In genomic region chr7:43678315-43678714, GRCh38 we compare ENCODE assay signal across 24 cellular contexts. TPM values are rescaled to one million over a fixed set of nuclear protein-coding genes. Genes with fewer than 3 reads are reported as not detected.
DNase-seq lines count a peak whose midpoint lies in the region; ATAC-seq and TF ChIP-seq lines count a peak whose summit lies in the region.
"Had no signal": no experiment of that assay in that cellular context is flagged by ENCODE, and none has a peak within 500 bp of the region (broad histone marks: within the 10 kb centered on the region; RNA-seq: fewer than 3 reads in every experiment).

No MANE protein-coding gene starts in this region.

- H3K27ac ChIP-seq in SU-DHL-6 (ENCODE audit: low read depth, low read length): peak overlapping the region; percentile 89
- H3K27ac ChIP-seq: brain microvascular endothelial cell, C4-2B, foreskin keratinocyte, hepatocyte, suprapubic skin, WERI-Rb-1 had no signal

- ATAC-seq in activated naive CD8-positive, alpha-beta T cell treated with anti-CD3 and anti-CD28 coated beads, Interleukin-2, amount 50 U/mL, for 24 hours: no peak
- no peak for ATAC-seq in GM18505 (IDR thresholded peaks at IDR 0.05; ENCODE audit: unreplicated experiment)
- ATAC-seq: foreskin keratinocyte, left lobe of liver had no signal

- H3K4me3 ChIP-seq in SU-DHL-6 (ENCODE audit: insufficient read depth, low read length, poor library complexity, severe bottlenecking): peak overlapping the region; percentile 16
- H3K4me3 ChIP-seq: hepatocyte, suprapubic skin had no signal

- H3K9ac ChIP-seq in SU-DHL-6 (ENCODE audit: low read length): peak overlapping the region; percentile 15; the same call in 1 of the 2 replicates

- no peaks in the 10 kb centered on the region for H3K27me3 ChIP-seq in SU-DHL-6 (ENCODE audit: low read length)
- H3K27me3 ChIP-seq: brain microvascular endothelial cell, foreskin keratinocyte, hepatocyte, suprapubic skin had no signal

- peaks cover 95% of the 10 kb centered on the region for H3K79me2 ChIP-seq in SU-DHL-6 (ENCODE audit: insufficient read depth, low read length)

- no peak for DNase-seq in activated naive CD4-positive, alpha-beta T cell treated with anti-CD3 and anti-CD28 coated beads for 36 hours
- no peak for DNase-seq in activated naive CD4-positive, alpha-beta T cell treated with anti-CD3 and anti-CD28 coated beads, Interleukin-2, amount 10 ng/mL, durations not matched to agents 7 days and 5 days
- no peak for DNase-seq in activated naive CD8-positive, alpha-beta T cell treated with anti-CD3 and anti-CD28 coated beads, Interleukin-2, amount 50 U/mL, for 24 hours
- DNase-seq in AML-193 (lab: John Stamatoyannopoulos, UW) (no peak), HuH-7.5 (ENCODE audit: low spot score) (no peak)
- DNase-seq: activated CD4-positive, alpha-beta T cell treated with anti-CD3 and anti-CD28 coated beads, Interleukin-2, amount 50 U/mL, for 48 hours; brain microvascular endothelial cell; DMS 273 treated with DMSO at 0.1 percent for 48 hours; foreskin keratinocyte; IMR-90; mesendoderm; NCI-H1105 treated with DMSO at 0.1 percent for 48 hours; NCI-H2029 treated with DMSO at 0.1 percent for 48 hours; NCI-H226; NCI-H748 treated with DMSO at 0.1 percent for 48 hours; small intestine; stimulated activated CD4-positive, alpha-beta T cell treated with anti-CD3 and anti-CD28 coated beads, Interleukin-1b, Interleukin-23, amount 100 ng/mL, for 48 hours; WERI-Rb-1 had no signal

- peak overlapping the region; percentile 85 for H3K27ac Mint-ChIP-seq in activated naive CD4-positive, alpha-beta T cell treated with anti-CD3 and anti-CD28 coated beads for 36 hours
- H3K27ac Mint-ChIP-seq in activated naive CD4-positive, alpha-beta T cell treated with anti-CD3 and anti-CD28 coated beads, Interleukin-2, amount 10 ng/mL, durations not matched to agents 7 days and 5 days: no peak overlapping the region
- H3K27ac Mint-ChIP-seq in activated naive CD8-positive, alpha-beta T cell treated with anti-CD3 and anti-CD28 coated beads, Interleukin-2, amount 50 U/mL, for 24 hours: peak overlapping the region; percentile 78

- no peak for TF ChIP-seq CTCF in SU-DHL-6 (IDR thresholded peaks at IDR 0.05; ENCODE audit: insufficient read depth, low read length, poor library complexity, severe bottlenecking)

- H2AFZ ChIP-seq in SU-DHL-6 (ENCODE audit: low read depth, low read length, severe bottlenecking): no peak overlapping the region
- H2AFZ ChIP-seq: hepatocyte had no signal

- intact Hi-C loops in activated naive CD4-positive, alpha-beta T cell treated with anti-CD3 and anti-CD28 coated beads for 36 hours (cut with micrococcal nuclease): loop anchor here (1.0 kb wide), 5 partner anchors 9 to 87 kb away; no protein-coding TSS in a partner anchor

- peaks cover 79% of the 10 kb centered on the region for H3F3A ChIP-seq in SU-DHL-6 (ENCODE audit: insufficient read depth)

- peak overlapping the region; percentile 71 for H3K4me2 ChIP-seq in SU-DHL-6 (ENCODE audit: low read depth, low read length, poor library complexity, severe bottlenecking)
- H3K4me2 ChIP-seq: hepatocyte had no signal

- H3K9me3 Mint-ChIP-seq in activated naive CD4-positive, alpha-beta T cell treated with anti-CD3 and anti-CD28 coated beads for 36 hours: peaks cover 3% of the 10 kb centered on the region
- H3K9me3 Mint-ChIP-seq in activated naive CD4-positive, alpha-beta T cell treated with anti-CD3 and anti-CD28 coated beads, Interleukin-2, amount 10 ng/mL, durations not matched to agents 7 days and 5 days: peaks cover 8% of the 10 kb centered on the region
- H3K9me3 Mint-ChIP-seq in activated naive CD8-positive, alpha-beta T cell treated with anti-CD3 and anti-CD28 coated beads, Interleukin-2, amount 50 U/mL, for 24 hours: no peaks in the 10 kb centered on the region

- H3K9me2 ChIP-seq in SU-DHL-6 (replicated peaks; ENCODE audit: insufficient read depth, low read length): no peaks in the 10 kb centered on the region

- peaks cover 13% of the 10 kb centered on the region for H3K36me3 Mint-ChIP-seq in activated naive CD4-positive, alpha-beta T cell treated with anti-CD3 and anti-CD28 coated beads for 36 hours (ENCODE audit: low read depth)
- peaks cover 20% of the 10 kb centered on the region for H3K36me3 Mint-ChIP-seq in activated naive CD4-positive, alpha-beta T cell treated with anti-CD3 and anti-CD28 coated beads, Interleukin-2, amount 10 ng/mL, durations not matched to agents 7 days and 5 days
- peaks cover 30% of the 10 kb centered on the region for H3K36me3 Mint-ChIP-seq in activated naive CD8-positive, alpha-beta T cell treated with anti-CD3 and anti-CD28 coated beads, Interleukin-2, amount 50 U/mL, for 24 hours (ENCODE audit: low read depth)

- no peaks in the 10 kb centered on the region for H4K20me1 ChIP-seq in SU-DHL-6 (ENCODE audit: low read depth, low read length)

- no peaks in the 10 kb centered on the region for H3K27me3 Mint-ChIP-seq in activated naive CD4-positive, alpha-beta T cell treated with anti-CD3 and anti-CD28 coated beads for 36 hours (ENCODE audit: low read depth)
- no peaks in the 10 kb centered on the region for H3K27me3 Mint-ChIP-seq in activated naive CD4-positive, alpha-beta T cell treated with anti-CD3 and anti-CD28 coated beads, Interleukin-2, amount 10 ng/mL, durations not matched to agents 7 days and 5 days
- H3K27me3 Mint-ChIP-seq in activated naive CD8-positive, alpha-beta T cell treated with anti-CD3 and anti-CD28 coated beads, Interleukin-2, amount 50 U/mL, for 24 hours: no peaks in the 10 kb centered on the region

- H3K4me1 Mint-ChIP-seq in activated naive CD4-positive, alpha-beta T cell treated with anti-CD3 and anti-CD28 coated beads for 36 hours (ENCODE audit: low read depth): peaks cover 82% of the 10 kb centered on the region
- H3K4me1 Mint-ChIP-seq in activated naive CD4-positive, alpha-beta T cell treated with anti-CD3 and anti-CD28 coated beads, Interleukin-2, amount 10 ng/mL, durations not matched to agents 7 days and 5 days: peaks cover 46% of the 10 kb centered on the region
- H3K4me1 Mint-ChIP-seq in activated naive CD8-positive, alpha-beta T cell treated with anti-CD3 and anti-CD28 coated beads, Interleukin-2, amount 50 U/mL, for 24 hours: peaks cover 86% of the 10 kb centered on the region

- peaks cover 14% of the 10 kb centered on the region; the same call in 1 of the 2 replicates for H3K9me3 ChIP-seq in SU-DHL-6 (ENCODE audit: insufficient read depth, low read length)
- H3K9me3 ChIP-seq: suprapubic skin had no signal

- CTCF ChIA-PET in activated naive CD4-positive, alpha-beta T cell treated with anti-CD3 and anti-CD28 coated beads for 36 hours (lab: Charles Lee): interaction anchor here (0.6 to 3.1 kb wide), 3 partner anchors 8 to 96 kb away, joined by 7 to 13 read pairs (median 12); partner anchors contain the start of gene STK17A
- CTCF ChIA-PET in activated naive CD4-positive, alpha-beta T cell treated with anti-CD3 and anti-CD28 coated beads, Interleukin-2, amount 10 ng/mL, durations not matched to agents 7 days and 5 days (lab: Charles Lee): interaction anchor here (1.2 to 3.3 kb wide), 2 partner anchors 23 to 96 kb away, joined by 3 to 9 read pairs; partner anchors contain the start of gene STK17A

- peak overlapping the region; percentile 6 for H3K4me3 Mint-ChIP-seq in activated naive CD4-positive, alpha-beta T cell treated with anti-CD3 and anti-CD28 coated beads for 36 hours
- H3K4me3 Mint-ChIP-seq in activated naive CD4-positive, alpha-beta T cell treated with anti-CD3 and anti-CD28 coated beads, Interleukin-2, amount 10 ng/mL, durations not matched to agents 7 days and 5 days: no peak overlapping the region
- H3K4me3 Mint-ChIP-seq in activated naive CD8-positive, alpha-beta T cell treated with anti-CD3 and anti-CD28 coated beads, Interleukin-2, amount 50 U/mL, for 24 hours: peak overlapping the region; percentile 48

- no peak for TF ChIP-seq POLR2A in GM18505 (IDR thresholded peaks at IDR 0.05; ENCODE audit: borderline replicate concordance, extremely low read depth, insufficient read depth, insufficient read length)

- H3K36me3 ChIP-seq in SU-DHL-6 (ENCODE audit: low read length): peaks cover 28% of the 10 kb centered on the region
- H3K36me3 ChIP-seq: brain microvascular endothelial cell, suprapubic skin, WERI-Rb-1 had no signal

RNA-seq across cellular contexts. Expression of gene COA1, which starts 51.0 kb away (rescaled TPM):
- 10 to 100 TPM; 85.9 to 87.2 TPM for total RNA-seq in activated naive CD4-positive, alpha-beta T cell treated with anti-CD3 and anti-CD28 coated beads for 36 hours
